ENCODE assay signal across 10 cellular contexts in genomic region chr20:56373942-56374341, GRCh38. TPM values are rescaled to one million over a fixed set of nuclear protein-coding genes. Genes with fewer than 3 reads are reported as not detected.
DNase-seq lines count a peak whose midpoint lies in the region; ATAC-seq and TF ChIP-seq lines count a peak whose summit lies in the region.
"Had no signal": no experiment of that assay in that cellular context is flagged by ENCODE, and none has a peak within 500 bp of the region (broad histone marks: within the 10 kb centered on the region; RNA-seq: fewer than 3 reads in every experiment).

No MANE protein-coding gene starts in this region.

- no peak overlapping the region for H2BK120ac ChIP-seq in mesenchymal stem cell (ENCODE audit: low read depth, low read length)

- no peak overlapping the region for H2BK12ac ChIP-seq in mesenchymal stem cell (ENCODE audit: low read length in 2 of 2)

- DNase-seq in GF-D8 (lab: John Stamatoyannopoulos, UW) (peak; percentile 96), adrenal gland (peak in 3 of 7 donors; percentile 22 to 42 (median 31)), mesenchymal stem cell (peak; percentile 96), NCI-H2107 (lab: John Stamatoyannopoulos, UW) (no peak), globus pallidus (ENCODE audit: low spot score) (no peak)
- DNase-seq in activated naive CD4-positive, alpha-beta T cell treated with Interleukin-2 at 50 U/mL for 16 hours = no peak
- DNase-seq: gastrocnemius medialis, H9 had no signal

- TF ChIP-seq CTCF in adrenal gland (IDR thresholded peaks at IDR 0.05) = no peak

- TF ChIP-seq POLR2A in adrenal gland (IDR thresholded peaks at IDR 0.05) = peak in 1 of 2 donors; percentile 21

- intact Hi-C loops in adrenal gland (cut with DNase I) = no loop called here

- no peak overlapping the region for H3K4me2 ChIP-seq in mesenchymal stem cell (ENCODE audit: low read length, poor library complexity, severe bottlenecking)

- WGBS in adrenal gland, 4 donors = 13 to 42% (median 29%) methylated on average over 1 of the region's 1 CpG
- WGBS in mesenchymal stem cell = no CpG with 5 or more reads among the region's 1 CpG

- H3K27ac ChIP-seq in adrenal gland = peak overlapping the region in 3 of 5 donors; percentile 1 to 32 (median 26)
- H3K27ac ChIP-seq in mesenchymal stem cell (ENCODE audit: low read length, poor library complexity, severe bottlenecking) = no peak overlapping the region
- H3K27ac ChIP-seq: gastrocnemius medialis had no signal

- H4K91ac ChIP-seq in mesenchymal stem cell (ENCODE audit: low read length) = no peak overlapping the region

- H4K8ac ChIP-seq in mesenchymal stem cell (ENCODE audit: low read length) = no peak overlapping the region

- H2BK15ac ChIP-seq in mesenchymal stem cell (ENCODE audit: low read depth, poor library complexity, severe bottlenecking) = no peak overlapping the region

- H2BK5ac ChIP-seq in mesenchymal stem cell (ENCODE audit: low read depth, low read length, poor library complexity, severe bottlenecking) = no peak overlapping the region

- no peak overlapping the region for H3K4me3 ChIP-seq in adrenal gland
- H3K4me3 ChIP-seq in mesenchymal stem cell (ENCODE audit: insufficient read depth in 1 of 2, low read depth in 1 of 2, low read length in 2 of 2) = no peak overlapping the region
- H3K4me3 ChIP-seq: gastrocnemius medialis had no signal

- no peak overlapping the region for H3K4ac ChIP-seq in mesenchymal stem cell (ENCODE audit: low read depth in 1 of 2, low read length in 2 of 2)

- H3K9ac ChIP-seq in mesenchymal stem cell (ENCODE audit: low read length) = peak overlapping the region; percentile 7

- H3K14ac ChIP-seq in mesenchymal stem cell (ENCODE audit: low read length in 2 of 2) = no peak overlapping the region

- peak; percentile 61 for ATAC-seq in HG02981 (IDR thresholded peaks at IDR 0.05; ENCODE audit: unreplicated experiment)
- ATAC-seq in GM19035 (IDR thresholded peaks at IDR 0.05; ENCODE audit: unreplicated experiment) = no peak

- H3K36me3 ChIP-seq in adrenal gland (replicated peaks in 1 of 2) = no peaks in the 10 kb centered on the region
- peaks cover 6 to 42% of the 10 kb centered on the region in 2 experiments for H3K36me3 ChIP-seq in mesenchymal stem cell (ENCODE audit: control insufficient read depth in 1 of 2, insufficient read depth in 2 of 2, low read depth in 1 of 2, low read length in 2 of 2)
- H3K36me3 ChIP-seq: gastrocnemius medialis had no signal

- H3K23ac ChIP-seq in mesenchymal stem cell (ENCODE audit: low read length in 2 of 2) = no peak overlapping the region

- H3K18ac ChIP-seq in mesenchymal stem cell (ENCODE audit: low read depth in 1 of 2, low read length in 2 of 2) = no peak overlapping the region

- H3K79me1 ChIP-seq in mesenchymal stem cell (replicated peaks; ENCODE audit: low read length, poor library complexity, severe bottlenecking) = peaks cover 20% of the 10 kb centered on the region

- H3K27me3 ChIP-seq in adrenal gland (no peaks in the 10 kb centered on the region), mesenchymal stem cell (ENCODE audit: control insufficient read depth in 1 of 2, insufficient read depth in 1 of 2, low read length in 2 of 2) (no peaks in the 10 kb centered on the region)
- H3K27me3 ChIP-seq: gastrocnemius medialis had no signal

- no peaks in the 10 kb centered on the region for H3K9me3 ChIP-seq in adrenal gland (replicated peaks in 1 of 3)
- H3K9me3 ChIP-seq in mesenchymal stem cell (ENCODE audit: control insufficient read depth, low read length) = no peaks in the 10 kb centered on the region
- H3K9me3 ChIP-seq: gastrocnemius medialis had no signal

- H2AK5ac ChIP-seq in mesenchymal stem cell (ENCODE audit: low read length, severe bottlenecking) = no peak overlapping the region

- no peak overlapping the region for H2AFZ ChIP-seq in mesenchymal stem cell (ENCODE audit: low read depth, low read length)

- peaks cover 0 to 5% of the 10 kb centered on the region in 2 donors for H3K4me1 ChIP-seq in adrenal gland (replicated peaks in 1 of 2)
- H3K4me1 ChIP-seq in mesenchymal stem cell (ENCODE audit: control insufficient read depth, insufficient read depth, low read depth, low read length) = peaks cover 2% of the 10 kb centered on the region
- H3K4me1 ChIP-seq: gastrocnemius medialis had no signal

RNA-seq across cellular contexts. Expression of gene FAM210B, which starts 15.2 kb away (rescaled TPM):
- total RNA-seq in adrenal gland = 100 to 1,000 TPM in 7 of 8 donors, 10 to 100 TPM in 1; 90.0 to 207 (median 128) TPM
- 100 to 1,000 TPM in 1 of 3 donors, 10 to 100 TPM in 2; 74.9 to 207 (median 75.5) TPM for polyA plus RNA-seq in adrenal gland
- polyA plus RNA-seq in mesenchymal stem cell (2013, experiment 1 of 2) = 30.8 TPM
- 31.8 TPM for polyA plus RNA-seq in mesenchymal stem cell (2013, experiment 2 of 2)

RNA-seq across cellular contexts. Expression of gene AURKA, which starts 18.1 kb away (rescaled TPM):
- 1 to 10 TPM; 1.4 to 6.0 (median 3.1) TPM for total RNA-seq in adrenal gland
- polyA plus RNA-seq in adrenal gland = 1 to 10 TPM; 1.1 to 5.8 (median 1.3) TPM
- 13.9 TPM for polyA plus RNA-seq in mesenchymal stem cell (2013, experiment 1 of 2)
- 13.9 TPM for polyA plus RNA-seq in mesenchymal stem cell (2013, experiment 2 of 2)

RNA-seq across cellular contexts. Expression of gene CSTF1, which starts 18.5 kb away (rescaled TPM):
- 10 to 100 TPM; 28.7 to 36.2 (median 32.8) TPM for total RNA-seq in adrenal gland
- 10 to 100 TPM in 1 of 3 donors, 1 to 10 TPM in 2; 5.1 to 48.3 (median 8.2) TPM for polyA plus RNA-seq in adrenal gland
- polyA plus RNA-seq in mesenchymal stem cell (2013, experiment 1 of 2) = 22.0 TPM
- 21.8 TPM for polyA plus RNA-seq in mesenchymal stem cell (2013, experiment 2 of 2)

RNA-seq across cellular contexts. Expression of gene CASS4, which starts 38.1 kb away (rescaled TPM):
- 1 to 10 TPM in 7 of 8 donors, under 1 TPM in 1; 0.87 to 4.7 (median 1.6) TPM for total RNA-seq in adrenal gland
- polyA plus RNA-seq in adrenal gland = under 1 TPM; 0.37 to 0.97 (median 0.73) TPM
- polyA plus RNA-seq in mesenchymal stem cell (2013, experiment 1 of 2) = 0.14 TPM
- polyA plus RNA-seq in mesenchymal stem cell (2013, experiment 2 of 2) = 0.19 TPM
- total RNA-seq: H9 had no signal

Comparison
In these comparisons a context has a peak if more than half of its experiments do, and no peak if none do; other contexts are left out.
1. DNase-seq: peak in GF-D8 (single experiment) and mesenchymal stem cell (single experiment); none in NCI-H2107 (single experiment), activated naive CD4-positive, alpha-beta T cell treated with Interleukin-2 at 50 U/mL for 16 hours (single experiment) and globus pallidus (single experiment).